ENCODE assay signal across 36 cellular contexts in genomic region chr10:112235141-112235540, GRCh38. TPM values are rescaled to one million over a fixed set of nuclear protein-coding genes. Genes with fewer than 3 reads are reported as not detected.
"Had no signal": no experiment of that assay in that cellular context is flagged by ENCODE, and none has a peak within 500 bp of the region (broad histone marks: within the 10 kb centered on the region; RNA-seq: fewer than 3 reads in every experiment).

No MANE protein-coding gene starts in this region.

- H3K4me1 Mint-ChIP-seq: activated CD4-positive, alpha-beta memory T cell treated with anti-CD3 and anti-CD28 coated beads, Interleukin-2, amount 10 ng/mL, durations not matched to agents 7 days and 5 days; activated CD4-positive, alpha-beta T cell treated with anti-CD3 and anti-CD28 coated beads, Interleukin-2, amount 10 ng/mL, durations not matched to agents 7 days and 5 days; central memory CD8-positive, alpha-beta T cell had no signal

- H3K9me3 Mint-ChIP-seq: central memory CD8-positive, alpha-beta T cell had no signal

- H3K27ac Mint-ChIP-seq: activated CD4-positive, alpha-beta memory T cell treated with anti-CD3 and anti-CD28 coated beads, Interleukin-2, amount 10 ng/mL, durations not matched to agents 7 days and 5 days; activated CD4-positive, alpha-beta T cell treated with anti-CD3 and anti-CD28 coated beads, Interleukin-2, amount 10 ng/mL, durations not matched to agents 7 days and 5 days; activated naive CD8-positive, alpha-beta T cell; activated T-cell treated with anti-CD3 and anti-CD28 coated beads, Interleukin-2, amount 50 U/mL, for 24 hours; activated T-cell treated with anti-CD3 and anti-CD28 coated beads, Interleukin-2, amount 50 U/mL, for 72 hours; dendritic cell treated with granulocyte-macrophage colony-stimulating factor and Interleukin-4, amounts not matched to agents 40 ng/mL and 50 ng/mL, for 4 days; endodermal cell had no signal

- H3K27me3 ChIP-seq: brain microvascular endothelial cell, esophagus squamous epithelium, gastroesophageal sphincter had no signal

- H3K36me3 Mint-ChIP-seq: activated naive CD8-positive, alpha-beta T cell had no signal

- ATAC-seq: activated T-cell treated with anti-CD3 and anti-CD28 coated beads, Interleukin-2, amount 50 U/mL, for 72 hours had no signal

- H3K4me1 ChIP-seq: esophagus squamous epithelium, gastroesophageal sphincter had no signal

- H3K36me3 ChIP-seq: brain microvascular endothelial cell, esophagus squamous epithelium, gastroesophageal sphincter had no signal

- H3K4me3 Mint-ChIP-seq: activated CD4-positive, alpha-beta memory T cell treated with anti-CD3 and anti-CD28 coated beads, Interleukin-2, amount 10 ng/mL, durations not matched to agents 7 days and 5 days; activated CD4-positive, alpha-beta T cell treated with anti-CD3 and anti-CD28 coated beads, Interleukin-2, amount 10 ng/mL, durations not matched to agents 7 days and 5 days; activated naive CD8-positive, alpha-beta T cell; activated T-cell treated with anti-CD3 and anti-CD28 coated beads, Interleukin-2, amount 50 U/mL, for 24 hours; activated T-cell treated with anti-CD3 and anti-CD28 coated beads, Interleukin-2, amount 50 U/mL, for 72 hours; central memory CD8-positive, alpha-beta T cell; dendritic cell treated with granulocyte-macrophage colony-stimulating factor and Interleukin-4, amounts not matched to agents 40 ng/mL and 50 ng/mL, for 4 days; endodermal cell had no signal

- H3K4me3 ChIP-seq: coronary artery, dorsolateral prefrontal cortex, esophagus squamous epithelium, gastroesophageal sphincter had no signal

- H3K27ac ChIP-seq: brain microvascular endothelial cell, coronary artery, dorsolateral prefrontal cortex, esophagus squamous epithelium, gastroesophageal sphincter had no signal

- DNase-seq: activated CD4-positive, alpha-beta memory T cell treated with anti-CD3 and anti-CD28 coated beads, Interleukin-2, amount 10 ng/mL, durations not matched to agents 7 days and 5 days; activated CD4-positive, alpha-beta T cell treated with anti-CD3 and anti-CD28 coated beads for 1 hour; activated CD4-positive, alpha-beta T cell treated with anti-CD3 and anti-CD28 coated beads for 4 hours; activated CD4-positive, alpha-beta T cell treated with anti-CD3 and anti-CD28 coated beads, Interleukin-2, amount 10 ng/mL, durations not matched to agents 7 days and 5 days; activated CD4-positive, alpha-beta T cell treated with anti-CD3 and anti-CD28 coated beads, Interleukin-2, amount 50 U/mL, for 4 hours; activated CD8-positive, alpha-beta memory T cell treated with anti-CD3 and anti-CD28 coated beads, Interleukin-2, amount 50 U/mL, for 48 hours; activated effector memory CD4-positive, alpha-beta T cell treated with Interleukin-2 at 50 U/mL for 16 hours; activated gamma-delta T cell treated with Interleukin-2 at 50 U/mL for 16 hours; activated naive CD4-positive, alpha-beta T cell treated with anti-CD3 and anti-CD28 coated beads, Interleukin-2, amount 50 U/mL, for 16 hours; activated naive CD4-positive, alpha-beta T cell treated with Interleukin-2 at 50 U/mL for 16 hours; activated T-cell treated with anti-CD3 and anti-CD28 coated beads for 4 hours; activated T-cell treated with anti-CD3 and anti-CD28 coated beads, Interleukin-2, amount 50 U/mL, for 24 hours; activated T-cell treated with anti-CD3 and anti-CD28 coated beads, Interleukin-2, amount 50 U/mL, for 72 hours; amniotic stem cell; anterior cingulate cortex; brain microvascular endothelial cell; dorsolateral prefrontal cortex; effector memory CD4-positive, alpha-beta T cell; endodermal cell; erythroblast; esophagus squamous epithelium; foreskin melanocyte; T-helper 2 cell had no signal

RNA-seq across cellular contexts. Expression of gene TECTB, which starts 48.1 kb away (rescaled TPM):
- total RNA-seq: activated CD4-positive, alpha-beta memory T cell treated with anti-CD3 and anti-CD28 coated beads, Interleukin-2, amount 10 ng/mL, durations not matched to agents 7 days and 5 days; activated CD4-positive, alpha-beta T cell treated with anti-CD3 and anti-CD28 coated beads, Interleukin-2, amount 10 ng/mL, durations not matched to agents 7 days and 5 days; activated T-cell treated with anti-CD3 and anti-CD28 coated beads, Interleukin-2, amount 50 U/mL, for 72 hours; astrocyte; bronchial epithelial cell; cardiac septum; cerebellum; endodermal cell; esophagus squamous epithelium; fibroblast of lung; fibroblast of villous mesenchyme; gastroesophageal sphincter; glomerular endothelial cell; T-helper 1 cell treated with Interleukin-12 subunit alpha and Interleukin-12 subunit beta and Interleukin-4 antibody, amounts not matched to agents 30 ng/mL and 1 ng/mL, for 36 hours had no signal
